ENCODE assay signal across 14 cellular contexts in genomic region chr22:26446808-26447515, GRCh38. TPM values are rescaled to one million over a fixed set of nuclear protein-coding genes. Genes with fewer than 3 reads are reported as not detected.
DNase-seq lines count a peak whose midpoint lies in the region; ATAC-seq and TF ChIP-seq lines count a peak whose summit lies in the region.
"Had no signal": no experiment of that assay in that cellular context is flagged by ENCODE, and none has a peak within 500 bp of the region (broad histone marks: within the 10 kb centered on the region; RNA-seq: fewer than 3 reads in every experiment).

No MANE protein-coding gene starts in this region.

- ATAC-seq in stimulated activated effector memory CD8-positive, alpha-beta T cell treated with anti-CD3 and anti-CD28 coated beads, Interleukin-12 subunit alpha, Interleukin-12 subunit beta, amount 100 ng/mL, for 72 hours: no peak
- ATAC-seq in GM19463 (IDR thresholded peaks at IDR 0.05; ENCODE audit: unreplicated experiment): no peak
- ATAC-seq in HG02870 (IDR thresholded peaks at IDR 0.05; ENCODE audit: unreplicated experiment): no peak
- ATAC-seq in HG03196 (IDR thresholded peaks at IDR 0.05; ENCODE audit: unreplicated experiment): no peak

- H3K4me1 Mint-ChIP-seq in activated CD4-positive, alpha-beta T cell treated with anti-CD3 and anti-CD28 coated beads, Interleukin-2, amount 10 ng/mL, durations not matched to agents 24 days and 14 days: peaks cover 1% of the 10 kb centered on the region
- peaks cover 58% of the 10 kb centered on the region for H3K4me1 Mint-ChIP-seq in glutamatergic neuron (ENCODE audit: low read depth, unreplicated experiment)
- no peaks in the 10 kb centered on the region for H3K4me1 Mint-ChIP-seq in stimulated activated effector memory CD8-positive, alpha-beta T cell treated with anti-CD3 and anti-CD28 coated beads, Interleukin-12 subunit alpha, Interleukin-12 subunit beta, amount 100 ng/mL, for 72 hours

- H3K27ac ChIP-seq in WERI-Rb-1: peak overlapping the region; percentile 86
- H3K27ac ChIP-seq: HL-60 had no signal

- DNase-seq in activated CD4-positive, alpha-beta T cell treated with anti-CD3 and anti-CD28 coated beads, Interleukin-2, amount 10 ng/mL, durations not matched to agents 24 days and 14 days: no peak
- DNase-seq in activated CD4-positive, alpha-beta T cell treated with anti-CD3 and anti-CD28 coated beads, Interleukin-2, amount 50 U/mL, for 4 hours: no peak
- DNase-seq in WERI-Rb-1 (no peak), glutamatergic neuron (no peak)
- DNase-seq in stimulated activated effector memory CD8-positive, alpha-beta T cell treated with anti-CD3 and anti-CD28 coated beads, Interleukin-12 subunit alpha, Interleukin-12 subunit beta, amount 100 ng/mL, for 72 hours (ENCODE audit: low spot score in 2 of 2): no peak
- DNase-seq: CD4-positive, alpha-beta memory T cell; DMS79 treated with DMSO at 0.1 percent for 48 hours; NCI-H187 treated with DMSO at 0.1 percent for 48 hours had no signal

- TF ChIP-seq CTCF in WERI-Rb-1 (IDR thresholded peaks at IDR 0.05; ENCODE audit: low read depth, low read length) (no peak), glutamatergic neuron (IDR thresholded peaks at IDR 0.05; ENCODE audit: partially characterized antibody, unreplicated experiment) (no peak)

- H3K27me3 ChIP-seq in WERI-Rb-1 (ENCODE audit: insufficient read depth, low read depth, severe bottlenecking): no peaks in the 10 kb centered on the region

- peaks cover 16% of the 10 kb centered on the region for H3K36me3 Mint-ChIP-seq in activated CD4-positive, alpha-beta T cell treated with anti-CD3 and anti-CD28 coated beads, Interleukin-2, amount 10 ng/mL, durations not matched to agents 24 days and 14 days (ENCODE audit: low read depth)
- no peaks in the 10 kb centered on the region for H3K36me3 Mint-ChIP-seq in glutamatergic neuron (ENCODE audit: unreplicated experiment)
- H3K36me3 Mint-ChIP-seq in stimulated activated effector memory CD8-positive, alpha-beta T cell treated with anti-CD3 and anti-CD28 coated beads, Interleukin-12 subunit alpha, Interleukin-12 subunit beta, amount 100 ng/mL, for 72 hours: peaks cover 61% of the 10 kb centered on the region
- H3K36me3 Mint-ChIP-seq: IgD-negative memory B cell had no signal

- no peak overlapping the region for H3K4me3 Mint-ChIP-seq in activated CD4-positive, alpha-beta T cell treated with anti-CD3 and anti-CD28 coated beads, Interleukin-2, amount 10 ng/mL, durations not matched to agents 24 days and 14 days
- H3K4me3 Mint-ChIP-seq in glutamatergic neuron (ENCODE audit: unreplicated experiment): peak overlapping the region; percentile 28
- H3K4me3 Mint-ChIP-seq in stimulated activated effector memory CD8-positive, alpha-beta T cell treated with anti-CD3 and anti-CD28 coated beads, Interleukin-12 subunit alpha, Interleukin-12 subunit beta, amount 100 ng/mL, for 72 hours: no peak overlapping the region
- H3K4me3 Mint-ChIP-seq: CD4-positive, alpha-beta memory T cell; IgD-negative memory B cell had no signal

- H3K9me3 ChIP-seq in WERI-Rb-1 (ENCODE audit: severe bottlenecking): no peaks in the 10 kb centered on the region
- H3K9me3 ChIP-seq: HAP-1 had no signal

- intact Hi-C loops in activated CD4-positive, alpha-beta T cell treated with anti-CD3 and anti-CD28 coated beads, Interleukin-2, amount 10 ng/mL, durations not matched to agents 24 days and 14 days (cut with micrococcal nuclease): no loop called here

- H3K27me3 Mint-ChIP-seq in activated CD4-positive, alpha-beta T cell treated with anti-CD3 and anti-CD28 coated beads, Interleukin-2, amount 10 ng/mL, durations not matched to agents 24 days and 14 days: no peaks in the 10 kb centered on the region
- peaks cover 16% of the 10 kb centered on the region for H3K27me3 Mint-ChIP-seq in glutamatergic neuron (ENCODE audit: unreplicated experiment)
- H3K27me3 Mint-ChIP-seq: CD4-positive, alpha-beta memory T cell; IgD-negative memory B cell had no signal

- peak overlapping the region; percentile 13 for H3K27ac Mint-ChIP-seq in activated CD4-positive, alpha-beta T cell treated with anti-CD3 and anti-CD28 coated beads, Interleukin-2, amount 10 ng/mL, durations not matched to agents 24 days and 14 days
- H3K27ac Mint-ChIP-seq in glutamatergic neuron (ENCODE audit: unreplicated experiment): peak overlapping the region; percentile 74
- H3K27ac Mint-ChIP-seq in stimulated activated effector memory CD8-positive, alpha-beta T cell treated with anti-CD3 and anti-CD28 coated beads, Interleukin-12 subunit alpha, Interleukin-12 subunit beta, amount 100 ng/mL, for 72 hours: peak overlapping the region; percentile 29

- no peaks in the 10 kb centered on the region for H3K9me3 Mint-ChIP-seq in activated CD4-positive, alpha-beta T cell treated with anti-CD3 and anti-CD28 coated beads, Interleukin-2, amount 10 ng/mL, durations not matched to agents 24 days and 14 days
- H3K9me3 Mint-ChIP-seq in glutamatergic neuron (ENCODE audit: unreplicated experiment): peaks cover 13% of the 10 kb centered on the region
- no peaks in the 10 kb centered on the region for H3K9me3 Mint-ChIP-seq in stimulated activated effector memory CD8-positive, alpha-beta T cell treated with anti-CD3 and anti-CD28 coated beads, Interleukin-12 subunit alpha, Interleukin-12 subunit beta, amount 100 ng/mL, for 72 hours
- H3K9me3 Mint-ChIP-seq: CD4-positive, alpha-beta memory T cell; IgD-negative memory B cell had no signal

- H3K36me3 ChIP-seq in WERI-Rb-1: peaks cover 27% of the 10 kb centered on the region

- no peak overlapping the region; the same call in 1 of the 2 replicates for H3K4me3 ChIP-seq in WERI-Rb-1 (ENCODE audit: low read depth, low read length)
- H3K4me3 ChIP-seq: HAP-1 had no signal

RNA-seq across cellular contexts. Expression of gene ASPHD2, which starts 17.9 kb away (rescaled TPM):
- 19.4 and 20.7 TPM in 2 replicates for total RNA-seq in activated CD4-positive, alpha-beta T cell treated with anti-CD3 and anti-CD28 coated beads, Interleukin-2, amount 10 ng/mL, durations not matched to agents 24 days and 14 days
- 19.0 TPM for total RNA-seq in glutamatergic neuron (ENCODE audit: unreplicated experiment)

RNA-seq across cellular contexts. Expression of gene HPS4, which starts 36.6 kb away (rescaled TPM):
- total RNA-seq in activated CD4-positive, alpha-beta T cell treated with anti-CD3 and anti-CD28 coated beads, Interleukin-2, amount 10 ng/mL, durations not matched to agents 24 days and 14 days: 47.0 and 51.2 TPM in 2 replicates
- 55.1 TPM for total RNA-seq in glutamatergic neuron (ENCODE audit: unreplicated experiment)

RNA-seq across cellular contexts. Expression of gene SRRD, which starts 36.7 kb away (rescaled TPM):
- total RNA-seq in activated CD4-positive, alpha-beta T cell treated with anti-CD3 and anti-CD28 coated beads, Interleukin-2, amount 10 ng/mL, durations not matched to agents 24 days and 14 days: 28.1 and 32.4 TPM in 2 replicates
- total RNA-seq in glutamatergic neuron (ENCODE audit: unreplicated experiment): 20.1 TPM

Comparison
In these comparisons a context has a peak if more than half of its experiments do, and no peak if none do; other contexts are left out.
1. H3K27ac Mint-ChIP-seq: peak in every context shown above with its lines; median percentile 74 in glutamatergic neuron; 29 in stimulated activated effector memory CD8-positive, alpha-beta T cell treated with anti-CD3 and anti-CD28 coated beads, Interleukin-12 subunit alpha, Interleukin-12 subunit beta, amount 100 ng/mL, for 72 hours; 13 in activated CD4-positive, alpha-beta T cell treated with anti-CD3 and anti-CD28 coated beads, Interleukin-2, amount 10 ng/mL, durations not matched to agents 24 days and 14 days.